ENCODE assay signal across 20 cellular contexts in genomic region chr4:133513891-133514290, GRCh38.
A peak's percentile ranks its signal among the peaks of the same experiment; 100 is the strongest.
DNase-seq lines count a peak whose midpoint lies in the region; ATAC-seq, FAIRE-seq and TF ChIP-seq lines count a peak whose summit lies in the region.
"Had no signal": no experiment of that assay in that cellular context is flagged by ENCODE, and none has a peak within 500 bp of the region (broad histone marks: within the 10 kb centered on the region; RNA-seq: fewer than 3 reads in every experiment).

No MANE protein-coding gene starts in this region.

- FAIRE-seq in H54 (lab: Jason Lieb, UNC): no peak

- POLR2A ChIA-PET in activated CD8-positive, alpha-beta T cell treated with anti-CD3 and anti-CD28 coated beads, Interleukin-2, amount 10 ng/mL, durations not matched to agents 7 days and 5 days (lab: Charles Lee): no interaction called here

- no peak overlapping the region for H3K4me3 Mint-ChIP-seq in osteocyte (ENCODE audit: unreplicated experiment)
- no peak overlapping the region for H3K4me3 Mint-ChIP-seq in activated CD8-positive, alpha-beta T cell treated with anti-CD3 and anti-CD28 coated beads, Interleukin-2, amount 10 ng/mL, durations not matched to agents 7 days and 5 days

- TF ChIP-seq CTCF in osteocyte (IDR thresholded peaks at IDR 0.05): no peak

- H3K4me1 Mint-ChIP-seq in osteocyte (ENCODE audit: unreplicated experiment): peaks cover 17% of the 10 kb centered on the region
- no peaks in the 10 kb centered on the region for H3K4me1 Mint-ChIP-seq in activated CD8-positive, alpha-beta T cell treated with anti-CD3 and anti-CD28 coated beads, Interleukin-2, amount 10 ng/mL, durations not matched to agents 7 days and 5 days (ENCODE audit: low read depth)

- no peaks in the 10 kb centered on the region for H3K36me3 Mint-ChIP-seq in osteocyte (ENCODE audit: unreplicated experiment)
- no peaks in the 10 kb centered on the region for H3K36me3 Mint-ChIP-seq in activated CD8-positive, alpha-beta T cell treated with anti-CD3 and anti-CD28 coated beads, Interleukin-2, amount 10 ng/mL, durations not matched to agents 7 days and 5 days (ENCODE audit: low read depth)

- no peak for ATAC-seq in activated CD8-positive, alpha-beta T cell treated with anti-CD3 and anti-CD28 coated beads, Interleukin-2, amount 10 ng/mL, durations not matched to agents 7 days and 5 days
- no peak for ATAC-seq in HG03159 (IDR thresholded peaks at IDR 0.05; ENCODE audit: unreplicated experiment)

- TF ChIP-seq POLR2A in H54 (IDR thresholded peaks at IDR 0.05; ENCODE audit: low read depth, low read length): no peak

- H3K27ac Mint-ChIP-seq in osteocyte (ENCODE audit: unreplicated experiment): peak overlapping the region; percentile 57
- H3K27ac Mint-ChIP-seq in activated CD8-positive, alpha-beta T cell treated with anti-CD3 and anti-CD28 coated beads, Interleukin-2, amount 10 ng/mL, durations not matched to agents 7 days and 5 days: no peak overlapping the region

- peaks cover 9% of the 10 kb centered on the region for H3K9me3 Mint-ChIP-seq in osteocyte (ENCODE audit: unreplicated experiment)
- no peaks in the 10 kb centered on the region for H3K9me3 Mint-ChIP-seq in activated CD8-positive, alpha-beta T cell treated with anti-CD3 and anti-CD28 coated beads, Interleukin-2, amount 10 ng/mL, durations not matched to agents 7 days and 5 days (ENCODE audit: insufficient read depth)

- DNase-seq in GM04503 (ENCODE audit: low read depth) (peak; percentile 22), amniotic epithelial cell (ENCODE audit: low read depth) (peak; percentile 64), fibroblast of gingiva (ENCODE audit: low read depth) (peak; percentile 25), osteocyte (ENCODE audit: extremely low spot score, unreplicated experiment) (no peak), H54 (ENCODE audit: insufficient read length, low spot score) (no peak)
- DNase-seq in activated CD8-positive, alpha-beta T cell treated with anti-CD3 and anti-CD28 coated beads, Interleukin-2, amount 10 ng/mL, durations not matched to agents 7 days and 5 days: no peak
- DNase-seq: Calu3, DND-41, IMR-90, KG1, MG63, NCI-H1105 treated with DMSO at 0.1 percent for 48 hours, NCI-H146, NCI-H1930, NCI-H2107, NCI-H524, NCI-H748 treated with DMSO at 0.1 percent for 48 hours, Right ventricle myocardium superior, RPMI8226 had no signal

- CTCF ChIA-PET in activated CD8-positive, alpha-beta T cell treated with anti-CD3 and anti-CD28 coated beads, Interleukin-2, amount 10 ng/mL, durations not matched to agents 7 days and 5 days (lab: Charles Lee): no interaction called here

- H3K27me3 Mint-ChIP-seq in osteocyte (ENCODE audit: unreplicated experiment): no peaks in the 10 kb centered on the region
- H3K27me3 Mint-ChIP-seq in activated CD8-positive, alpha-beta T cell treated with anti-CD3 and anti-CD28 coated beads, Interleukin-2, amount 10 ng/mL, durations not matched to agents 7 days and 5 days (ENCODE audit: low read depth): no peaks in the 10 kb centered on the region

Comparison
In these comparisons a context has a peak if more than half of its experiments do, and no peak if none do; other contexts are left out.
1. DNase-seq: peak in GM04503 (single experiment), amniotic epithelial cell (single experiment) and fibroblast of gingiva (single experiment); none in osteocyte (single experiment), H54 (single experiment) and activated CD8-positive, alpha-beta T cell treated with anti-CD3 and anti-CD28 coated beads, Interleukin-2, amount 10 ng/mL, durations not matched to agents 7 days and 5 days (single experiment).